18 cellular contexts compared by ENCODE assay signal in the genomic region with DNA sequence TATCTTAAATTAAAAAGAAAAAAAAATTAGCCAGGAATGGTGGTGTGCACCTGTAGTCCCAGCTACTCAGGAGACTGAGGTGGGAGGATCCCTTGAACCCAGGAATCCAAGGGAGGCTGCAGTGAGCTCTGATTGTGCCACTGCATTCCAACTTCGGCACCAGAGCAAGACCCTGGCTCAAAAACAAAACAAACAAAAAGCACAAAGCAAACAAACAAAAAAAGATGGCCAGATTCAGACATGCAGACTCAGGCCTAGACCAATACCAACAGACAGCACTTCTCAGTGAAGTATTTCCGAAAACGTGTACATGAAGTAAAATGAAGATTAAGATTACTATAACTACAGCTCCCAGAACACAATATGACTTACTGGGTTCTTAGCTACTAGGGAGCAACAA. TPM values are rescaled to one million over a fixed set of nuclear protein-coding genes. Genes with fewer than 3 reads are reported as not detected.
A peak's percentile ranks its signal among the peaks of the same experiment; 100 is the strongest.
DNase-seq lines count a peak whose midpoint lies in the region; ATAC-seq and TF ChIP-seq lines count a peak whose summit lies in the region.
"Had no signal": no experiment of that assay in that cellular context is flagged by ENCODE, and none has a peak within 500 bp of the region (broad histone marks: within the 10 kb centered on the region; RNA-seq: fewer than 3 reads in every experiment).

No MANE protein-coding gene starts in this region.

- peak overlapping the region; percentile 15; the same call in 2 of the 3 replicates for H2BK15ac ChIP-seq in IMR-90 (ENCODE audit: low read depth, low read length)

- no peak overlapping the region for H4K5ac ChIP-seq in IMR-90 (ENCODE audit: low read depth, low read length)

- H2AFZ ChIP-seq in IMR-90 (replicated peaks; ENCODE audit: low read length, poor library complexity), result no peak overlapping the region

- H2BK5ac ChIP-seq in IMR-90 (ENCODE audit: low read depth, low read length, poor library complexity, severe bottlenecking), result peak overlapping the region; percentile 61

- H3K9me1 ChIP-seq in IMR-90 (ENCODE audit: insufficient read depth, low read length), result peaks cover 11% of the 10 kb centered on the region

- no peak overlapping the region; a peak in 1 of 4 replicates for H4K8ac ChIP-seq in IMR-90 (ENCODE audit: low read depth in 2 of 2, low read length in 2 of 2)

- no peak overlapping the region for H3K9ac ChIP-seq in IMR-90 (ENCODE audit: low read depth, low read length)

- POLR2A ChIA-PET in AG04450 (lab: Yijun Ruan, JAX) (interaction anchor here (0.7 to 1.0 kb wide), 2 partner anchors 18 to 95 kb away, joined by 3 read pairs; no protein-coding TSS in a partner anchor), IMR-90 (lab: Charles Lee; ENCODE audit: unreplicated experiment) (no interaction called here)

- H3K4me2 ChIP-seq in IMR-90 (ENCODE audit: low read depth, low read length), result no peak overlapping the region

- no peak for DNase-seq in AG04450 (ENCODE audit: low read depth, low spot score)
- no peak for DNase-seq in IMR-90
- no peak for DNase-seq in left lobe of liver (ENCODE audit: low spot score)
- no peak for DNase-seq in vagina (ENCODE audit: extremely low spot score in 2 of 2)
- no peak for DNase-seq in stimulated activated CD4-positive, alpha-beta T cell treated with anti-CD3 and anti-CD28 coated beads, Interleukin-12 subunit alpha, Interleukin-12 subunit beta, amount 100 ng/mL, for 4 hours
- DNase-seq in SW480 (ENCODE audit: low spot score), result no peak
- DNase-seq: 8988T; C1 segment of cervical spinal cord; CD4-positive, CD25-positive, alpha-beta regulatory T cell; CD8-positive, alpha-beta memory T cell; COR-L47; DMS 273 treated with DMSO at 0.1 percent for 48 hours; DMS53; DND-41; EL had no signal

- H2BK20ac ChIP-seq in IMR-90 (ENCODE audit: low read depth, low read length), result peak overlapping the region; percentile 66

- no CpG with 5 or more reads among the region's 3 CpGs for WGBS in IMR-90 (ENCODE audit: extremely low coverage in 2 of 2, insufficient read length in 1 of 2), 2 experiments

- TF ChIP-seq RAD21 in IMR-90 (IDR thresholded peaks at IDR 0.05; ENCODE audit: low read length), result no peak

- CTCF ChIA-PET in AG04450 (lab: Charles Lee), result interaction anchor here (1.1 to 1.3 kb wide), 2 partner anchors 62 to 105 kb away, joined by 3 to 4 read pairs; no protein-coding TSS in a partner anchor
- CTCF ChIA-PET in IMR-90 (lab: Yijun Ruan, JAX), result no interaction called here

- 0 out of 2 replicates have a peak overlapping the region, but pooled peaks have one; percentile 4 for H3K14ac ChIP-seq in IMR-90 (replicated peaks; ENCODE audit: low read depth, low read length)

- H3K4ac ChIP-seq in IMR-90 (ENCODE audit: low read depth, low read length), result peak overlapping the region; percentile 64; the same call in 1 of the 2 replicates

- peaks cover 11% of the 10 kb centered on the region for H3K4me1 ChIP-seq in IMR-90 (ENCODE audit: control insufficient read depth, insufficient read depth, low read length)
- H3K4me1 ChIP-seq in vagina, result peaks cover 34% of the 10 kb centered on the region
- H3K4me1 ChIP-seq: HAP-1 had no signal

- peaks cover 17 to 37% of the 10 kb centered on the region in 2 experiments for H3K79me1 ChIP-seq in IMR-90 (ENCODE audit: low read depth in 1 of 2, low read length in 2 of 2)

- H3K23ac ChIP-seq in IMR-90 (ENCODE audit: low read depth, low read length), result no peak overlapping the region; the same call in 1 of the 2 replicates

- in situ Hi-C loops in IMR-90 (cut with MboI; ENCODE audit: low sequenced_read_pairs), result no loop called here

- TF ChIP-seq POLR2A in IMR-90 (IDR thresholded peaks at IDR 0.05; ENCODE audit: low read depth, low read length) (no peak), vagina (IDR thresholded peaks at IDR 0.05) (no peak)

- H3K4me3 ChIP-seq in AG04450 (ENCODE audit: low read depth, low read length) (no peak overlapping the region), IMR-90 (ENCODE audit: insufficient read depth, low read depth, low read length) (no peak overlapping the region), vagina (no peak overlapping the region)
- H3K4me3 ChIP-seq: HAP-1 had no signal

- H2AK9ac ChIP-seq in IMR-90 (replicated peaks; ENCODE audit: low read depth, low read length, poor library complexity), result no peak overlapping the region

- H4K20me1 ChIP-seq in IMR-90 (ENCODE audit: insufficient read depth, low read length), result peaks cover 3% of the 10 kb centered on the region; the same call in 1 of the 2 replicates

- no TSS peak for BruUV-seq in IMR-90 (replicated peaks; lab: Mats Ljungman, UMichigan)

- peak overlapping the region; percentile 73; the same call in 1 of the 2 replicates for H4K91ac ChIP-seq in IMR-90 (ENCODE audit: insufficient read depth, low read depth, low read length)

- no peaks in the 10 kb centered on the region for H3K27me3 ChIP-seq in AG04450 (ENCODE audit: control insufficient read depth, insufficient read depth, low read length)
- H3K27me3 ChIP-seq in IMR-90 (ENCODE audit: control insufficient read depth, insufficient read depth, low read length), result no peaks in the 10 kb centered on the region
- H3K27me3 ChIP-seq in vagina, result no peaks in the 10 kb centered on the region

- peak overlapping the region; percentile 49 for H2BK120ac ChIP-seq in IMR-90 (ENCODE audit: low read depth, low read length)

- H3K36me3 ChIP-seq in IMR-90 (ENCODE audit: control insufficient read depth, insufficient read depth, low read length), result peaks cover 43% of the 10 kb centered on the region
- peaks cover 0 to 66% of the 10 kb centered on the region in 2 donors for H3K36me3 ChIP-seq in vagina

- dilution Hi-C loops in IMR-90 (cut with HindIII; ENCODE audit: low sequenced_read_pairs, unreplicated experiment), result no loop called here

- 0 out of 2 replicates have a peak overlapping the region, but pooled peaks have one; percentile 73 for H2AK5ac ChIP-seq in IMR-90 (ENCODE audit: low read depth, low read length)

- H3K9me3 ChIP-seq in AG04450 (ENCODE audit: control insufficient read depth, insufficient read depth, low read length) (no peaks in the 10 kb centered on the region), IMR-90 (ENCODE audit: control insufficient read depth, insufficient read depth, low read length) (no peaks in the 10 kb centered on the region), vagina (no peaks in the 10 kb centered on the region)
- H3K9me3 ChIP-seq: HAP-1 had no signal

- TF ChIP-seq CTCF in AG04450 (IDR thresholded peaks at IDR 0.05; ENCODE audit: low read depth, low read length), result no peak
- no peak for TF ChIP-seq CTCF in IMR-90 (conservative IDR thresholded peaks at IDR 0.05; ENCODE audit: low read depth, low read length)
- TF ChIP-seq CTCF in vagina (IDR thresholded peaks at IDR 0.05), result no peak

- no peak overlapping the region; the same call in 1 of the 2 replicates for H3K18ac ChIP-seq in IMR-90 (ENCODE audit: low read depth, low read length)

- H3K56ac ChIP-seq in IMR-90 (ENCODE audit: extremely low read depth, insufficient read depth, low read length), result no peak overlapping the region

- H3K27ac ChIP-seq in AG04450 (ENCODE audit: low read depth, low read length) (peak overlapping the region; percentile 49), IMR-90 (ENCODE audit: insufficient read depth, low read length) (peak overlapping the region; percentile 71; the same call in 1 of the 2 replicates), vagina (peak overlapping the region; percentile 69)
- H3K27ac ChIP-seq: HL-60 had no signal

- intact Hi-C loops in IMR-90 (cut with micrococcal nuclease), result no loop called here
- intact Hi-C loops in vagina (cut with DNase I), result no loop called here

- ATAC-seq in IMR-90 (ENCODE audit: low read depth) (no peak), left lobe of liver (peak; percentile 84), HG03175 (IDR thresholded peaks at IDR 0.05; ENCODE audit: unreplicated experiment) (no peak)

TF ChIP-seq in IMR-90, 13 proteins besides CTCF, POLR2A, EP300 and RAD21:
- no peak for TF ChIP-seq MXI1 (IDR thresholded peaks at IDR 0.05; ENCODE audit: borderline replicate concordance, low read depth, low read length)
- TF ChIP-seq CHD1 (IDR thresholded peaks at IDR 0.05; ENCODE audit: low read depth, low read length), result no peak
- TF ChIP-seq CEBPB (IDR thresholded peaks at IDR 0.05; ENCODE audit: low read depth, low read length), result no peak
TF ChIP-seq in IMR-90: peak in this region for 0.

RNA-seq across cellular contexts. Expression of gene SLC35D1, which starts 10.6 kb away (rescaled TPM):
- polyA plus RNA-seq in AG04450 (2011; rRNA removed) (21.8 and 28.9 TPM in 2 replicates), IMR-90 (2012; rRNA removed) (6.0 and 7.2 TPM in 2 replicates)
- polyA minus RNA-seq in AG04450 (2011; rRNA and poly(A)+ RNA removed), result 18.1 and 26.7 TPM in 2 replicates
- total RNA-seq in IMR-90 (2012; rRNA removed) (16.3 and 23.1 TPM in 2 replicates), left lobe of liver (66.0 TPM), vagina (13.3 TPM)
- 1.6 and 1.7 TPM in 2 replicates for polyA plus RNA-seq in IMR-90 (2012; cell fraction: cytosol; rRNA removed)
- 1.2 and 9.4 TPM in 2 replicates for polyA plus RNA-seq in IMR-90 (2012; cell fraction: nucleus; rRNA removed; ENCODE audit: low replicate concordance)
